ENCODE assay signal across 12 cellular contexts in the genomic region with DNA sequence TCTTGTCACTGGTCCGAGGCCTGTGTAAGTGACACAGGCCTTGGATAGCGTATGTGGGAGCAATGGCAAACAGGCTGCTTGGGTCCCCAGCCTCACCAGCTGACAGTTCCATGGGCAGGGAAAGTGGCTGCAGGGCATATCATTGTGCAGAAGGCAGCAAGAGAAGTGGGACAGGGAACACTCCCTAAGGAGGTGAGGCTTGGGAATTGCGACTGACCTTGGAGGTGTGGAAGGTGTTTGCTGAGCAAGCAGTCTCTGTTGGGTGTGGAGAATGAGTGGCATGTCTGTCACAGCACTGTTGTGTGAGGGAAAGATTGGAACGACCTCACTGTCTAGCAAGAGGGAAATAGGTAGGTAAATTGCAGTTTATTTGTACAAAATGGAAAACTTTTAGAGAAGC.
"Had no signal": no experiment of that assay in that cellular context is flagged by ENCODE, and none has a peak within 500 bp of the region (broad histone marks: within the 10 kb centered on the region; RNA-seq: fewer than 3 reads in every experiment).

No MANE protein-coding gene starts in this region.

- H3K4me1 ChIP-seq: thyroid gland, uterus had no signal

- DNase-seq: activated CD4-positive, CD25-positive, alpha-beta regulatory T cell treated with anti-CD3 and anti-CD28 coated beads, Interleukin-2, amount 50 U/mL, for 72 hours; activated CD8-positive, alpha-beta memory T cell treated with anti-CD3 and anti-CD28 coated beads for 24 hours; activated naive CD4-positive, alpha-beta T cell; esophagus squamous epithelium; kidney glomerular epithelial cell; mesendoderm; spleen; SW 1271; T-helper 9 cell; thyroid gland; uterus had no signal

- H3K4me3 ChIP-seq: cardiac muscle cell, esophagus squamous epithelium, spleen, thyroid gland, uterus had no signal

- H3K9me3 ChIP-seq: esophagus squamous epithelium, spleen, thyroid gland, uterus had no signal

- H3K27ac ChIP-seq: cardiac muscle cell, esophagus squamous epithelium, spleen, thyroid gland, uterus had no signal

- H3K36me3 ChIP-seq: uterus had no signal

- H3K27me3 ChIP-seq: cardiac muscle cell, esophagus squamous epithelium, spleen, thyroid gland, uterus had no signal
